17 cellular contexts compared by ENCODE assay signal in genomic region chr1:228317891-228318810, GRCh38.
"Had no signal": no experiment of that assay in that cellular context is flagged by ENCODE, and none has a peak within 500 bp of the region (broad histone marks: within the 10 kb centered on the region; RNA-seq: fewer than 3 reads in every experiment).

No MANE protein-coding gene starts in this region.

- H3K27me3 Mint-ChIP-seq: activated CD8-positive, alpha-beta T cell treated with anti-CD3 and anti-CD28 coated beads for 36 hours had no signal

- H3K4me2 ChIP-seq: hepatocyte had no signal

- ATAC-seq: activated CD8-positive, alpha-beta T cell treated with anti-CD3 and anti-CD28 coated beads for 36 hours had no signal

- H3K4me3 ChIP-seq: hepatocyte, ovary, SJSA1, tibial nerve had no signal

- H3K4me1 ChIP-seq: SJSA1, tibial nerve had no signal

- H2AFZ ChIP-seq: hepatocyte had no signal

- H3K27me3 ChIP-seq: brain microvascular endothelial cell, hepatocyte, ovary, SJSA1, tibial nerve had no signal

- H3K79me2 ChIP-seq: hepatocyte had no signal

- H3K27ac ChIP-seq: brain microvascular endothelial cell, hepatocyte, ovary, SJSA1, tibial nerve had no signal

- H3K9me3 Mint-ChIP-seq: activated CD8-positive, alpha-beta T cell treated with anti-CD3 and anti-CD28 coated beads for 36 hours; endodermal cell; nephron progenitor cell had no signal

- H3K36me3 ChIP-seq: brain microvascular endothelial cell, ovary, SJSA1 had no signal

- H3K4me3 Mint-ChIP-seq: activated CD8-positive, alpha-beta T cell treated with anti-CD3 and anti-CD28 coated beads for 36 hours; activated T-helper 1 cell treated with anti-CD3 and anti-CD28 coated beads, Interleukin-12 subunit alpha, Interleukin-12 subunit beta, Interleukin-2, Interleukin-4 antibody, amounts not matched to agents 30 ng/mL and 10 ng/mL and 1 ng/mL, durations not matched to agents 14 hours and 24 hours and 36 hours; endodermal cell; nephron progenitor cell had no signal

- DNase-seq: activated CD4-positive, alpha-beta T cell treated with anti-CD3 and anti-CD28 coated beads for 4 hours; activated CD8-positive, alpha-beta memory T cell treated with anti-CD3 and anti-CD28 coated beads, Interleukin-2, amount 50 U/mL, for 4 hours; activated CD8-positive, alpha-beta T cell treated with anti-CD3 and anti-CD28 coated beads for 36 hours; activated naive CD4-positive, alpha-beta T cell treated with anti-CD3 and anti-CD28 coated beads, Interleukin-2, amount 50 U/mL, for 16 hours; amniotic stem cell; brain microvascular endothelial cell; cerebellar nuclear complex; erythroblast; nephron progenitor cell; stimulated activated CD4-positive, alpha-beta T cell treated with anti-CD3 and anti-CD28 coated beads, Interleukin-4, amount 100 ng/mL, for 4 hours; T-helper 9 cell had no signal

- H3K4me1 Mint-ChIP-seq: endodermal cell, nephron progenitor cell had no signal

- H3K9me3 ChIP-seq: ovary had no signal

- H3K27ac Mint-ChIP-seq: activated CD8-positive, alpha-beta T cell treated with anti-CD3 and anti-CD28 coated beads for 36 hours; activated T-helper 1 cell treated with anti-CD3 and anti-CD28 coated beads, Interleukin-12 subunit alpha, Interleukin-12 subunit beta, Interleukin-2, Interleukin-4 antibody, amounts not matched to agents 30 ng/mL and 10 ng/mL and 1 ng/mL, durations not matched to agents 14 hours and 24 hours and 36 hours; endodermal cell; nephron progenitor cell had no signal
